ENCODE assay signal across 8 cellular contexts in genomic region chr3:16290827-16291196, GRCh38. TPM values are rescaled to one million over a fixed set of nuclear protein-coding genes. Genes with fewer than 3 reads are reported as not detected.
DNase-seq lines count a peak whose midpoint lies in the region; ATAC-seq and TF ChIP-seq lines count a peak whose summit lies in the region.

No MANE protein-coding gene starts in this region.

- peaks cover 47% of the 10 kb centered on the region for H3K36me3 ChIP-seq in BLaER1

- peaks cover 12% of the 10 kb centered on the region for H3K9me3 ChIP-seq in BLaER1

- H3K9ac ChIP-seq in BLaER1: no peak overlapping the region

- peaks cover 38% of the 10 kb centered on the region for H3K4me1 ChIP-seq in BLaER1

- DNase-seq in NAMALWA (ENCODE audit: low spot score): peak; percentile 35
- DNase-seq in choroid plexus epithelial cell (ENCODE audit: low read depth): peak; percentile 51
- no peak for DNase-seq in occipital lobe (lab: John Stamatoyannopoulos, UW)
- no peak for DNase-seq in substantia nigra (lab: John Stamatoyannopoulos, UW)
- no peak for DNase-seq in nucleus accumbens (lab: John Stamatoyannopoulos, UW)
- DNase-seq in lower leg skin (ENCODE audit: low spot score in 2 of 2): no peak

- intact Hi-C loops in lower leg skin (cut with DNase I; ENCODE audit: low total_unique reads): no loop called here

- H3K27ac ChIP-seq in BLaER1 (no peak overlapping the region), substantia nigra (ENCODE audit: low read depth, low read length, poor library complexity, severe bottlenecking) (no peak overlapping the region)

- peak; percentile 41 for ATAC-seq in GM19452 (IDR thresholded peaks at IDR 0.05; ENCODE audit: unreplicated experiment)

- H3K4me3 ChIP-seq in BLaER1 (no peak overlapping the region), choroid plexus epithelial cell (ENCODE audit: low read depth, low read length) (no peak overlapping the region), lower leg skin (ENCODE audit: low read depth, poor library complexity, severe bottlenecking) (no peak overlapping the region)

- TF ChIP-seq POLR2A in lower leg skin (IDR thresholded peaks at IDR 0.05): no peak

- WGBS in lower leg skin, 2 donors: 52 to 56% methylated on average over 2 of the region's 2 CpGs

- TF ChIP-seq CTCF in choroid plexus epithelial cell (conservative IDR thresholded peaks at IDR 0.05; ENCODE audit: low read depth, low read length) (no peak), lower leg skin (IDR thresholded peaks at IDR 0.05) (no peak)

- peak overlapping the region; percentile 37 for H3K4me2 ChIP-seq in BLaER1

- H3K27me3 ChIP-seq in BLaER1: no peaks in the 10 kb centered on the region

- peaks cover 8% of the 10 kb centered on the region for H4K20me1 ChIP-seq in BLaER1

RNA-seq across cellular contexts. Expression of gene OXNAD1, which starts 25.8 kb away (rescaled TPM):
- total RNA-seq in occipital lobe (16.4 TPM), lower leg skin (10 to 100 TPM in 2 of 4 donors, 1 to 10 TPM in 2; 7.6 to 12.7 (median 10.4) TPM)

RNA-seq across cellular contexts. Expression of gene DPH3, which starts 26.1 kb away (rescaled TPM):
- total RNA-seq in occipital lobe: 18.7 TPM
- 1 to 10 TPM; 4.6 to 8.1 (median 5.7) TPM for total RNA-seq in lower leg skin

Comparison
In these comparisons a context has a peak if more than half of its experiments do, and no peak if none do; other contexts are left out.
1. DNase-seq: peak in NAMALWA (single experiment) and choroid plexus epithelial cell (single experiment); none in occipital lobe (single experiment), substantia nigra (0 of 49), nucleus accumbens (0 of 56) and lower leg skin (0 of 2).